Comparison of ENCODE assay signal across 22 cellular contexts in the genomic region with DNA sequence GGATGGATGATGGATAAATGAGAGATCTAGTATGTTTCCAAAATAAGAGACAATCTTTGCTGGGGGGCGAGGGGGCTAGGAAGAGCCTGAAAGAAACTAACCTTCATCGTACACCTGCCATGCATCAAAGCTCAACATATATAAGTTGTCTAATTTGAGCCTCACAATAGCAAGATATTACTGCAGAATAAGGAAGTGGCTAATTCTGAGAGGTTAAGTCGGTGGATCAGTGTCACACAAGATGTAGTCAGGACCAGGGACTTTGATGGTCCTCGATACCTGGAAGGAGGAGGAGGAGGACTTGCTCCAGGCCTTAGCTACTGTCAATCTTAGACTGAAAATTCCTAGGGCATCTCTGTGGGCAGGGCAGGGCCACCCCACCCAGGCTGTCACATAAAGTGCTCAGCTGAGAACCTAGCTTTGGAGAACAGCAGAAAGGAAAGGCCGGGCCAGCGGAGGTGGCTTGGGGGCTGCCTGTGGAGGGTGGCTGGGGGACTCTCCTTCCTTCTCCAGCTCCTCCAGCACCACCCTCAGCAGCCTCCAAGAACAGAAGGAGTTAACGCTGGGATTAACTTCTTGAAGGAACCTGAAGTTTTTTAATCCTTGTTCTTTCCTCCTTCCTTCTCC. TPM values are rescaled to one million over a fixed set of nuclear protein-coding genes. Genes with fewer than 3 reads are reported as not detected.
DNase-seq lines count a peak whose midpoint lies in the region; ATAC-seq, FAIRE-seq and TF ChIP-seq lines count a peak whose summit lies in the region.
"Had no signal": no experiment of that assay in that cellular context is flagged by ENCODE, and none has a peak within 500 bp of the region (broad histone marks: within the 10 kb centered on the region; RNA-seq: fewer than 3 reads in every experiment).

No MANE protein-coding gene starts in this region.

- H3K9ac ChIP-seq in GM12878 (ENCODE audit: control insufficient read depth, insufficient read depth, low read length), result no peak overlapping the region

- WGBS in GM12878 (ENCODE audit: insufficient coverage, insufficient replicate concordance, low lambda C conversion rate, missing lambda C conversion rate), result 34% methylated on average over 7 of the region's 7 CpGs
- WGBS in transverse colon (ENCODE audit: low coverage in 1 of 2), 2 donors, result 45 to 63% methylated on average over 2 to 7 of the region's 7 CpGs

- peak; percentile 17 for DNase-seq in cardiac septum (ENCODE audit: low spot score)
- DNase-seq in Right ventricle myocardium inferior (ENCODE audit: missing footprints), result no peak
- no peak for DNase-seq in GM12878 (ENCODE audit: low read depth, low spot score)
- DNase-seq in mesenteric fat pad (ENCODE audit: low spot score), result peak; percentile 60
- no peak for DNase-seq in transverse colon
- no peak for DNase-seq in stimulated activated naive CD4-positive, alpha-beta T cell treated with Interleukin-2 at 50 U/mL for 16 hours (lab: John Stamatoyannopoulos, UW)
- no peak for DNase-seq in kidney tubule cell (ENCODE audit: low spot score)
- no peak for DNase-seq in NCI-H128 (lab: John Stamatoyannopoulos, UW; ENCODE audit: unreplicated experiment)
- DNase-seq: ACHN; C1 segment of cervical spinal cord; CD8-positive, alpha-beta memory T cell; EL; KBM-7; NCI-H1436 treated with DMSO at 0.1 percent for 48 hours; NCI-H2081; NCI-H2171 treated with DMSO at 0.1 percent for 48 hours; NCI-H748 treated with DMSO at 0.1 percent for 48 hours; SHP77 had no signal

- no TSS peak for BruUV-seq in GM12878 (replicated peaks; lab: Mats Ljungman, UMichigan)

- intact Hi-C loops in cardiac septum (cut with DNase I) (no loop called here), Right ventricle myocardium inferior (cut with DNase I) (no loop called here), GM12878 (cut with micrococcal nuclease; ENCODE audit: unreplicated experiment) (no loop called here), transverse colon (cut with DNase I; ENCODE audit: low total_unique reads) (no loop called here)

- TF ChIP-seq CTCF in GM12878 (IDR thresholded peaks at IDR 0.05 in 2 of 3, conservative IDR thresholded peaks at IDR 0.05 in 1 of 3; ENCODE audit: control insufficient read depth in 2 of 3, extremely low read depth in 1 of 3, insufficient read depth in 1 of 3, low read depth in 3 of 3, low read length in 3 of 3), result no peak
- TF ChIP-seq CTCF in transverse colon (IDR thresholded peaks at IDR 0.05), result no peak

- ATAC-seq in Right ventricle myocardium inferior (no peak), GM12878 (no peak; the same call in 2 of the 3 replicates)

- CTCF ChIA-PET in GM12878 (lab: Yijun Ruan, JAX), result interaction anchor here (1.1 kb wide), 1 partner anchor 28 kb away, joined by 3 read pairs; no protein-coding TSS in a partner anchor

- H3K79me2 ChIP-seq in GM12878 (ENCODE audit: control insufficient read depth, insufficient read depth, low read length), result no peaks in the 10 kb centered on the region

- no peak for TF ChIP-seq POLR2A in GM12878 (IDR thresholded peaks at IDR 0.05; ENCODE audit: low read depth, low read length)
- no peak for TF ChIP-seq POLR2A in transverse colon (IDR thresholded peaks at IDR 0.05)

- H3K4me1 ChIP-seq in GM12878 (ENCODE audit: control insufficient read depth, insufficient read depth, low read length) (peaks cover 58% of the 10 kb centered on the region), transverse colon (peaks cover 3 to 39% (median 18%) of the 10 kb centered on the region in 4 donors)

- TF ChIP-seq EP300 in GM12878 (IDR thresholded peaks at IDR 0.05; ENCODE audit: borderline replicate concordance in 1 of 2, control insufficient read depth in 1 of 2, low read depth in 2 of 2, low read length in 2 of 2), result no peak
- no peak for TF ChIP-seq EP300 in transverse colon (IDR thresholded peaks at IDR 0.05; ENCODE audit: low read depth)

- H3K27ac ChIP-seq in GM12878 (ENCODE audit: control insufficient read depth, insufficient read depth), result no peak overlapping the region
- H3K27ac ChIP-seq in transverse colon, result peak overlapping the region; percentile 40 to 65 (median 63)
- H3K27ac ChIP-seq: SK-N-MC had no signal

- H2AFZ ChIP-seq in GM12878 (ENCODE audit: control insufficient read depth, low read depth, low read length), result no peak overlapping the region

- RAD21 ChIA-PET in GM12878 (lab: Charles Lee; ENCODE audit: unreplicated experiment), result interaction anchor here (0.6 kb wide), 1 partner anchor 13 kb away, joined by 3 read pairs; no protein-coding TSS in a partner anchor

- H3K36me3 ChIP-seq in GM12878 (ENCODE audit: control insufficient read depth in 2 of 2, insufficient read depth in 2 of 2, low read length in 1 of 2) (no peaks in the 10 kb centered on the region), transverse colon (no peaks in the 10 kb centered on the region)

- POLR2A ChIA-PET in GM12878 (lab: Charles Lee), result interaction anchor here (0.6 kb wide), 1 partner anchor 28 kb away, joined by 6 read pairs; no protein-coding TSS in a partner anchor

- in situ Hi-C loops in GM12878 (cut with MboI), result no loop called here
- in situ Hi-C loops in transverse colon (cut with MboI; ENCODE audit: low pct_ligation_motif_present in 1 of 4, low pct_unique_long_range_greater_than_20kb in 1 of 4, low sequenced_read_pairs in 3 of 4), result no loop called here

- peak; percentile 71 for FAIRE-seq in GM12878 (lab: Jason Lieb, UNC)

- 0 out of 2 replicates have a peak, but pooled peaks cover 3% of the 10 kb centered on the region for H4K20me1 ChIP-seq in GM12878 (ENCODE audit: control insufficient read depth, insufficient read depth)

- no peaks in the 10 kb centered on the region for H3K27me3 ChIP-seq in GM12878 (replicated peaks in 1 of 2; ENCODE audit: control insufficient read depth in 2 of 2, insufficient read depth in 2 of 2, low read length in 1 of 2)
- H3K27me3 ChIP-seq in transverse colon, result no peaks in the 10 kb centered on the region

- SMC1A ChIA-PET in GM12878 (lab: Charles Lee; ENCODE audit: uncharacterized antibody, unreplicated experiment), result interaction anchor here (0.5 to 0.6 kb wide), 2 partner anchors 117 to 175 kb away, joined by 3 to 4 read pairs; no protein-coding TSS in a partner anchor

- no peak overlapping the region for H3K4me3 ChIP-seq in GM12878
- no peak overlapping the region for H3K4me3 ChIP-seq in transverse colon
- H3K4me3 ChIP-seq: SK-N-MC had no signal

- no peak overlapping the region for H3K4me2 ChIP-seq in GM12878 (ENCODE audit: control insufficient read depth, insufficient read depth)

- H3K9me3 ChIP-seq in GM12878 (replicated peaks; ENCODE audit: control insufficient read depth, insufficient read depth, low read length) (no peaks in the 10 kb centered on the region), transverse colon (no peaks in the 10 kb centered on the region)

- no peak for TF ChIP-seq RAD21 in GM12878 (IDR thresholded peaks at IDR 0.05; ENCODE audit: insufficient read depth, low read depth, low read length)

RNA-seq across cellular contexts. Expression of a gene that starts 0.5 kb away (rescaled TPM):
- total RNA-seq in cardiac septum (not detected), Right ventricle myocardium inferior (not detected), GM12878 (2014; rRNA removed) (0.06 TPM in 1 of 2 replicates, not detected in the other), GM12878 (2014; rRNA removed; fragmentation: Illumina TruSeq; extraction: Trizol) (not detected in 2 replicates), GM12878 (2021) (0.13 TPM in 2 replicates), mesenteric fat pad (0.10 TPM), transverse colon (10 to 100 TPM in 3 of 4 donors, not detected in 1; 49.7 to 95.0 (median 50.3) TPM)
- total RNA-seq in GM12878 (2013; cell fraction: nucleolus; rRNA removed), result not detected in 2 replicates
- not detected for polyA plus RNA-seq in GM12878 (2011; ENCODE audit: low read depth)
- polyA plus RNA-seq in GM12878 (2011; rRNA removed) (not detected in 2 replicates), GM12878 (2014; fragmentation: Illumina TruSeq; extraction: Trizol) (0.03 TPM in 1 of 2 replicates, not detected in the other), GM12878 (2014; fragmentation: Nextera tagmentation; extraction: Ambion mirVana) (not detected), GM12878 (2014; rRNA removed) (0.05 and 0.13 TPM in 2 replicates), GM12878 (2016; fragmentation: Nextera tagmentation; extraction: Ambion mirVana) (not detected)
- polyA plus RNA-seq in GM12878 (2011; cell fraction: cytosol; rRNA removed), result not detected in 2 replicates
- not detected in 2 replicates for polyA plus RNA-seq in GM12878 (2011; cell fraction: nucleus; rRNA removed)
- polyA plus RNA-seq in GM12878 (2012), result 0.04 and 0.07 TPM in 2 replicates
- not detected in 2 replicates for polyA minus RNA-seq in GM12878 (2011; rRNA and poly(A)+ RNA removed)
- polyA minus RNA-seq in GM12878 (2011; cell fraction: cytosol; rRNA and poly(A)+ RNA removed), result not detected in 2 replicates
- polyA minus RNA-seq in GM12878 (2011; cell fraction: nucleus; rRNA and poly(A)+ RNA removed), result not detected in 2 replicates
- total RNA-seq: CD8-positive, alpha-beta memory T cell; H4; NCI-H460; OCI-LY7 had no signal
- polyA plus RNA-seq: CD8-positive, alpha-beta memory T cell had no signal

RNA-seq across cellular contexts. Expression of a gene that starts 33.2 kb away (rescaled TPM):
- total RNA-seq in cardiac septum (not detected), Right ventricle myocardium inferior (not detected), GM12878 (2014; rRNA removed) (not detected in 2 replicates), GM12878 (2014; rRNA removed; fragmentation: Illumina TruSeq; extraction: Trizol) (not detected in 2 replicates), GM12878 (2021) (not detected in 2 replicates), mesenteric fat pad (not detected), transverse colon (under 1 TPM in 2 of 4 donors, not detected in 2; 0.14 to 0.32 TPM)
- not detected in 2 replicates for total RNA-seq in GM12878 (2013; cell fraction: nucleolus; rRNA removed)
- not detected for polyA plus RNA-seq in GM12878 (2011; ENCODE audit: low read depth)
- polyA plus RNA-seq in GM12878 (2011; rRNA removed) (not detected in 2 replicates), GM12878 (2014; fragmentation: Illumina TruSeq; extraction: Trizol) (not detected in 2 replicates), GM12878 (2014; fragmentation: Nextera tagmentation; extraction: Ambion mirVana) (not detected), GM12878 (2014; rRNA removed) (not detected in 2 replicates), GM12878 (2016; fragmentation: Nextera tagmentation; extraction: Ambion mirVana) (not detected)
- polyA plus RNA-seq in GM12878 (2011; cell fraction: cytosol; rRNA removed), result not detected in 2 replicates
- polyA plus RNA-seq in GM12878 (2011; cell fraction: nucleus; rRNA removed), result not detected in 2 replicates
- 0.03 TPM in 1 of 2 replicates, not detected in the other for polyA plus RNA-seq in GM12878 (2012)
- not detected in 2 replicates for polyA minus RNA-seq in GM12878 (2011; rRNA and poly(A)+ RNA removed)
- not detected in 2 replicates for polyA minus RNA-seq in GM12878 (2011; cell fraction: cytosol; rRNA and poly(A)+ RNA removed)
- polyA minus RNA-seq in GM12878 (2011; cell fraction: nucleus; rRNA and poly(A)+ RNA removed), result not detected in 2 replicates
- total RNA-seq: CD8-positive, alpha-beta memory T cell; H4; NCI-H460; OCI-LY7 had no signal
- polyA plus RNA-seq: CD8-positive, alpha-beta memory T cell had no signal

Comparison
In these comparisons a context has a peak if more than half of its experiments do, and no peak if none do; other contexts are left out.
1. DNase-seq: peak in cardiac septum (single experiment) and mesenteric fat pad (single experiment); none in Right ventricle myocardium inferior (single experiment), GM12878 (single experiment), transverse colon (single experiment), stimulated activated naive CD4-positive, alpha-beta T cell treated with Interleukin-2 at 50 U/mL for 16 hours (single experiment), kidney tubule cell (single experiment) and NCI-H128 (single experiment).